In the genomic region with DNA sequence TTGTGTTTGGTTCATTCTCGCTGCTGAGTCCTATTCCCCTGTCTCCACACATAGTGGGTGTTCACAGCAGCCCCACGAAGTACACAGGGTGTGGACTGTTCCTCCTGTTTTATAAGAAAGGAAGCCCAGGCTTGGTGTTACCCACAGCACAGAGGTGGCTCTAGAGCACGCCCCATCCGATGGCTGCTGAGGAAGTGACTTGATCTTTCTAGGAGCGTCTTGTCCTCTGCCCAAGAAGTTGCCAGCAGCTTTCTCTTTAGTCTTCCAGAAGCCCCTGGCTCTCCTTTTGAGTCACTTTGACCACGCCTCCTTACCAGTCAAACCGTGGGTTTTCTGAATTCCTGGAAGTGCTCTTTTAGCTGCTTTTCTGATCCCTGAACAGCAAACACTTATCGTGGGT, we compare ENCODE assay signal across 8 cellular contexts.
A peak's percentile ranks its signal among the peaks of the same experiment; 100 is the strongest.
DNase-seq lines count a peak whose midpoint lies in the region; ATAC-seq and TF ChIP-seq lines count a peak whose summit lies in the region.

No MANE protein-coding gene starts in this region.

- H3K27ac ChIP-seq in osteoblast (ENCODE audit: low read depth, low read length): no peak overlapping the region
- peak overlapping the region; percentile 64 for H3K27ac ChIP-seq in thymus (ENCODE audit: low read depth)

- TF ChIP-seq CTCF in osteoblast (IDR thresholded peaks at IDR 0.05; ENCODE audit: extremely low read depth, low read depth, low read length): no peak

- no peak overlapping the region for H2AFZ ChIP-seq in osteoblast (ENCODE audit: low read length)

- DNase-seq in T-helper 2 cell (peak; percentile 26 to 88 (median 44)), osteoblast (ENCODE audit: insufficient read length, low spot score, missing footprints) (peak; percentile 51), DMS 273 treated with DMSO at 0.1 percent for 48 hours (lab: John Stamatoyannopoulos, UW) (no peak), DMS79 (lab: John Stamatoyannopoulos, UW) (no peak)
- peak; percentile 70 for DNase-seq in activated naive CD4-positive, alpha-beta T cell treated with Interleukin-2 at 50 U/mL for 16 hours

- H3K79me2 ChIP-seq in osteoblast (ENCODE audit: insufficient read depth, low read length): no peaks in the 10 kb centered on the region

- WGBS in thymus: 17% methylated on average over 8 of the region's 8 CpGs

- no peaks in the 10 kb centered on the region for H3K9me3 ChIP-seq in osteoblast (ENCODE audit: low read depth, low read length)
- H3K9me3 ChIP-seq in thymus (ENCODE audit: control insufficient read depth): peaks cover 1% of the 10 kb centered on the region

- ATAC-seq in GM18520 (IDR thresholded peaks at IDR 0.05; ENCODE audit: unreplicated experiment): no peak
- no peak for ATAC-seq in HG02571 (IDR thresholded peaks at IDR 0.05; ENCODE audit: unreplicated experiment)

- no peaks in the 10 kb centered on the region for H4K20me1 ChIP-seq in osteoblast (ENCODE audit: insufficient read depth, low read length)

- H3K36me3 ChIP-seq in osteoblast (ENCODE audit: insufficient read depth, low read length): no peaks in the 10 kb centered on the region
- H3K36me3 ChIP-seq in thymus (ENCODE audit: control insufficient read depth, insufficient read depth): no peaks in the 10 kb centered on the region

- H3K4me1 ChIP-seq in osteoblast (ENCODE audit: insufficient read depth, low read length) (peaks cover 5% of the 10 kb centered on the region), thymus (ENCODE audit: control insufficient read depth, insufficient read depth, low read length) (peaks cover 27% of the 10 kb centered on the region)

- H3K4me3 ChIP-seq in osteoblast (ENCODE audit: insufficient read depth, low read length) (no peak overlapping the region), thymus (ENCODE audit: low read length) (no peak overlapping the region)

- no peak overlapping the region for H3K4me2 ChIP-seq in osteoblast (ENCODE audit: insufficient read depth, low read length)

- H3K27me3 ChIP-seq in osteoblast (ENCODE audit: insufficient read depth, low read length) (no peaks in the 10 kb centered on the region), thymus (ENCODE audit: control insufficient read depth, insufficient read depth) (no peaks in the 10 kb centered on the region)

Comparison
In these comparisons a context has a peak if more than half of its experiments do, and no peak if none do; other contexts are left out.
1. DNase-seq: peak in T-helper 2 cell (5 of 5), activated naive CD4-positive, alpha-beta T cell treated with Interleukin-2 at 50 U/mL for 16 hours (single experiment) and osteoblast (single experiment); none in DMS 273 treated with DMSO at 0.1 percent for 48 hours (single experiment) and DMS79 (single experiment).